In the genomic region with DNA sequence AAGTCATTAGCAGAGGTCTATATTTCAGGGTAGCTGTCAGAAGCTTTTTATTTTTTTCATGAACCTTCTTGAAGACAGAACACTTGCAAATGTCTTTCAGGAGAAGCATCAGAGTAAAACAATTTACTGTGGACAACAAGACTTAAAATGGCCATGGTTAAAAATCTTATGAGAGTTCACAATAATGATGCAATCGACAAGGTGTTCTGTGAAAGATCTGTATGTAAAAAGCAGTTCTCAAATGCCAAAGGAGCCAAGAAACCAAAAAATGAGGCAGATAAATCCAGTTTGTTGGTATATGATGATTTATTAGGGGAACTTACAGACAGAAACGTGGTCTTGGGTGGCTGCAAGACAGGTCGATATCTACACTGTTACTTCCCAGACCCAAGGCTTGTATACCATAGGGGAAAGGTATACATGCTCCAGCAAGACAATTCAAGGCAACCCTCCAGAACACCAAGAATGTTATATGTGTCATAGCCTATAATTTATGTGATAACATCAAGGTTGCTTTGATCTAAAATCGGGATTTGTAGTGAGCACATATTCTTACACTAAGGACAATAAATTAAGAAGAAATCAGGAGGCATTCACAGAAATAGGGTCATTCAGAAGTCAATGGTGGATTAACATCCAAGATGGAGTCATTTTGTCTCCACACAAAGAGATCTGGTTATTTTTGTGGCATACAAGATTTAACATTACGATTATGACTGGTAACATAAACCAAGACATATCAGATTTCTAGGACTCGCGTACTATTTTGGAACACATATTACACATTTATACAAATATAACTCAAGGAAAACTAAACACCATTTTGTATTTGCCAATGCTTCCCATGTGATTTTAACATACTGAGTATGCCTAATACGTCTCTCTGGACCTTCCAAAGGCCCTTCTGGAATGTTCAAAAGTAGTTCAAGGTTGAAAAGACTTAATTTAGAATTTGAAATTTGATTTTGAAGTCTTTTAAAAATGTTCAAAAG, we compare ENCODE assay signal across 14 cellular contexts.
"Had no signal": no experiment of that assay in that cellular context is flagged by ENCODE, and none has a peak within 500 bp of the region (broad histone marks: within the 10 kb centered on the region; RNA-seq: fewer than 3 reads in every experiment).

No MANE protein-coding gene starts in this region.

- H3K27ac Mint-ChIP-seq: activated T-helper 17 cell treated with anti-CD3 and anti-CD28 coated beads, Interleukin-2, amount 50 U/mL, for 72 hours; stimulated activated naive CD8-positive, alpha-beta T cell treated with anti-CD3 and anti-CD28 coated beads, Interleukin-15, Interleukin-2, amounts not matched to agents 100 ng/mL and 50 ng/mL, for 24 hours had no signal

- H3K4me1 Mint-ChIP-seq: activated T-helper 17 cell treated with anti-CD3 and anti-CD28 coated beads, Interleukin-2, amount 50 U/mL, for 72 hours had no signal

- ATAC-seq: activated CD4-positive, CD25-positive, alpha-beta regulatory T cell treated with anti-CD3 and anti-CD28 coated beads, Interleukin-2, amount 50 U/mL, for 24 hours; activated T-helper 17 cell treated with anti-CD3 and anti-CD28 coated beads, Interleukin-2, amount 50 U/mL, for 72 hours; left ventricle myocardium superior; right cardiac atrium; upper lobe of right lung had no signal

- H3K36me3 ChIP-seq: upper lobe of right lung had no signal

- H3K4me3 Mint-ChIP-seq: activated T-helper 17 cell treated with anti-CD3 and anti-CD28 coated beads, Interleukin-2, amount 50 U/mL, for 72 hours; nephron; stimulated activated naive CD8-positive, alpha-beta T cell treated with anti-CD3 and anti-CD28 coated beads, Interleukin-15, Interleukin-2, amounts not matched to agents 100 ng/mL and 50 ng/mL, for 24 hours had no signal

- H3K4me1 ChIP-seq: upper lobe of right lung had no signal

- H3K27ac ChIP-seq: hepatocyte, upper lobe of right lung had no signal

- H3K4me3 ChIP-seq: hepatocyte, upper lobe of right lung had no signal

- H2AFZ ChIP-seq: hepatocyte had no signal

- H3K4me2 ChIP-seq: hepatocyte had no signal

- H3K27me3 ChIP-seq: hepatocyte, upper lobe of right lung had no signal

- H3K9me3 Mint-ChIP-seq: activated T-helper 17 cell treated with anti-CD3 and anti-CD28 coated beads, Interleukin-2, amount 50 U/mL, for 72 hours; nephron; stimulated activated naive CD8-positive, alpha-beta T cell treated with anti-CD3 and anti-CD28 coated beads, Interleukin-15, Interleukin-2, amounts not matched to agents 100 ng/mL and 50 ng/mL, for 24 hours had no signal

- H3K9me3 ChIP-seq: upper lobe of right lung had no signal

- DNase-seq: activated naive CD4-positive, alpha-beta T cell treated with Interleukin-2 at 50 U/mL for 16 hours; kidney; left ventricle myocardium superior; mesendoderm; occipital lobe; right cardiac atrium; T-helper 1 cell; T1000; upper lobe of right lung had no signal

- H3K79me2 ChIP-seq: hepatocyte had no signal
